8 cellular contexts compared by ENCODE assay signal in genomic region chr5:39424751-39425524, GRCh38. TPM values are rescaled to one million over a fixed set of nuclear protein-coding genes. Genes with fewer than 3 reads are reported as not detected.
DNase-seq lines count a peak whose midpoint lies in the region; ATAC-seq, FAIRE-seq and TF ChIP-seq lines count a peak whose summit lies in the region.

DAB2 (minus strand) TSS chr5:39424980; CDS start chr5:39394320, 30,660 bp downstream.

- peak within 1 kb of the TSS; percentile 42 to 61 for H3K4me3 ChIP-seq in small intestine (ENCODE audit: low read depth in 1 of 2, low read length in 2 of 2)

- ATAC-seq in GM18861 (IDR thresholded peaks at IDR 0.05; ENCODE audit: unreplicated experiment) (no peak), HG02763 (IDR thresholded peaks at IDR 0.05; ENCODE audit: unreplicated experiment) (no peak)

- H3K9me3 ChIP-seq in small intestine (ENCODE audit: control insufficient read depth, low read depth): no peaks in the 10 kb centered on the region

- peak within 1 kb of the TSS; percentile 95 for H3K27ac Mint-ChIP-seq in chondrocyte (ENCODE audit: unreplicated experiment)

- no peaks in the 10 kb centered on the region for H3K4me1 ChIP-seq in small intestine (ENCODE audit: control insufficient read depth in 2 of 2, insufficient read depth in 1 of 2, low read depth in 1 of 2, low read length in 1 of 2)

- peaks cover 0 to 2% of the 10 kb centered on the region in 2 donors for H3K27me3 ChIP-seq in small intestine (ENCODE audit: control insufficient read depth in 2 of 2, insufficient read depth in 2 of 2, low read length in 2 of 2)

- peak within 1 kb of the TSS; percentile 86 for H3K4me3 Mint-ChIP-seq in chondrocyte (ENCODE audit: unreplicated experiment)

- WGBS in small intestine, 3 donors: 1 to 2% (median 2%) methylated on average over 51 of the region's 51 CpGs

- no peaks in the 10 kb centered on the region for H3K36me3 Mint-ChIP-seq in chondrocyte (ENCODE audit: low read depth)

- no peaks in the 10 kb centered on the region for H3K36me3 ChIP-seq in small intestine (ENCODE audit: control insufficient read depth in 2 of 2, insufficient read depth in 2 of 2, low read length in 2 of 2)

- peak; percentile 99 for DNase-seq in LHCN-M2 (ENCODE audit: low read depth)
- DNase-seq in activated CD4-positive, alpha-beta T cell treated with anti-CD3 and anti-CD28 coated beads for 1 hour: peak; percentile 17
- peak; percentile 96 for DNase-seq in chondrocyte (ENCODE audit: low spot score)
- peak; percentile 38 for DNase-seq in inferior parietal cortex (ENCODE audit: extremely low spot score)
- peak; percentile 25 for DNase-seq in small intestine

- peak; percentile 22; the same call in 1 of the 3 replicates for TF ChIP-seq CTCF in GM12872 (IDR thresholded peaks at IDR 0.05; ENCODE audit: insufficient read depth, low read depth, low read length)
- TF ChIP-seq CTCF in chondrocyte (IDR thresholded peaks at IDR 0.05): peak; percentile 88

- H3K4me1 Mint-ChIP-seq in chondrocyte (ENCODE audit: low read depth): peaks cover 71% of the 10 kb centered on the region

- no peaks in the 10 kb centered on the region for H3K27me3 Mint-ChIP-seq in chondrocyte (ENCODE audit: low read depth)

- no peak for FAIRE-seq in small intestine (lab: Jason Lieb, UNC)

- H3K9me3 Mint-ChIP-seq in chondrocyte (ENCODE audit: low read depth): no peaks in the 10 kb centered on the region

- H3K27ac ChIP-seq in small intestine (ENCODE audit: low read depth in 1 of 2, low read length in 1 of 2): peak within 1 kb of the TSS in 1 of 2 donors; percentile 92

RNA-seq across cellular contexts. Expression of gene DAB2, which starts in this region (rescaled TPM):
- total RNA-seq in LHCN-M2 (2014; rRNA removed) (25.0 and 39.7 TPM in 2 replicates), chondrocyte (82.7 to 108 TPM (median 84.4 TPM) in 3 replicates)
- 92.8 TPM for polyA plus RNA-seq in LHCN-M2 (2012)
- 10 to 100 TPM in 1 of 3 donors, 1 to 10 TPM in 2; 1.1 to 11.6 (median 8.1) TPM for polyA plus RNA-seq in small intestine

Comparison
In these comparisons a context has a peak if more than half of its experiments do, and no peak if none do; other contexts are left out.
1. DNase-seq: peak in every context shown above with its lines; median percentile 99 in LHCN-M2; 96 in chondrocyte; 38 in inferior parietal cortex; 25 in small intestine; 17 in activated CD4-positive, alpha-beta T cell treated with anti-CD3 and anti-CD28 coated beads for 1 hour.